9 cellular contexts compared by ENCODE assay signal in genomic region chr16:89383095-89384003, GRCh38.
DNase-seq lines count a peak whose midpoint lies in the region; ATAC-seq, FAIRE-seq and TF ChIP-seq lines count a peak whose summit lies in the region.
"Had no signal": no experiment of that assay in that cellular context is flagged by ENCODE, and none has a peak within 500 bp of the region (broad histone marks: within the 10 kb centered on the region; RNA-seq: fewer than 3 reads in every experiment).

No MANE protein-coding gene starts in this region.

- POLR2A ChIA-PET in H1 (lab: Charles Lee; ENCODE audit: partially characterized antibody), result interaction anchor here (0.6 to 2.3 kb wide), 12 partner anchors 8 to 125 kb away, joined by 3 to 8 read pairs (median 3); partner anchors contain the start of gene SPG7

- no peak for FAIRE-seq in H1 (lab: Jason Lieb, UNC)

- no peak for TF ChIP-seq EP300 in H1 (IDR thresholded peaks at IDR 0.05; ENCODE audit: borderline replicate concordance in 1 of 2, low read depth in 2 of 2, low read length in 2 of 2)

- DNase-seq in ELR (ENCODE audit: low read depth), result peak; percentile 81
- DNase-seq in Peyer's patch, result peak in 2 of 3 donors; percentile 76 to 81
- DNase-seq in H1 (ENCODE audit: low read depth in 1 of 2, low spot score in 2 of 2), result no peak
- no peak for DNase-seq in cortex of kidney (lab: John Stamatoyannopoulos, UW)
- no peak for DNase-seq in anterior cingulate cortex (lab: John Stamatoyannopoulos, UW)
- DNase-seq in effector CD4-positive, alpha-beta T cell, result no peak

- TF ChIP-seq CTCF in Peyer's patch (IDR thresholded peaks at IDR 0.05), result no peak
- TF ChIP-seq CTCF in H1 (IDR thresholded peaks at IDR 0.05; ENCODE audit: control extremely low read depth in 1 of 3, insufficient read depth in 1 of 3, low read depth in 1 of 3, low read length in 3 of 3), result peak in 1 of 3 experiments; percentile 23; a peak in 1 of 4 replicates
- TF ChIP-seq CTCF in nephron (IDR thresholded peaks at IDR 0.05; ENCODE audit: unreplicated experiment in 3 of 3), result no peak

- H3K36me3 ChIP-seq in Peyer's patch (no peaks in the 10 kb centered on the region), H1 (ENCODE audit: control insufficient read depth in 2 of 4, insufficient read depth in 4 of 4, low read length in 3 of 4) (no peaks in the 10 kb centered on the region)
- H3K36me3 ChIP-seq: breast epithelium had no signal

- no peak overlapping the region for H3K4me3 Mint-ChIP-seq in nephron

- H3K27ac ChIP-seq in Peyer's patch, result peak overlapping the region in 3 of 4 donors; percentile 52 to 63 (median 61)
- peak overlapping the region; percentile 32; the same call in 1 of the 2 replicates for H3K27ac ChIP-seq in H1 (ENCODE audit: low read depth, low read length)
- H3K27ac ChIP-seq: breast epithelium had no signal

- TF ChIP-seq POLR2A in Peyer's patch (IDR thresholded peaks at IDR 0.05) (no peak), H1 (IDR thresholded peaks at IDR 0.05; ENCODE audit: control extremely low read depth in 1 of 2, low read depth in 2 of 2, low read length in 2 of 2) (no peak)

- no peak overlapping the region for H2BK15ac ChIP-seq in H1 (ENCODE audit: low read length)

- peak in 1 of 2 experiments; percentile 28; a peak in 1 of 4 replicates for TF ChIP-seq RAD21 in H1 (IDR thresholded peaks at IDR 0.05 in 1 of 2, conservative IDR thresholded peaks at IDR 0.05 in 1 of 2; ENCODE audit: low read depth in 2 of 2, low read length in 2 of 2)

- H4K5ac ChIP-seq in H1 (ENCODE audit: insufficient read length, low read depth, low read length), result no peak overlapping the region

- no peak overlapping the region for H3K23ac ChIP-seq in H1 (ENCODE audit: insufficient read length)

- peaks cover 25 to 98% of the 10 kb centered on the region in 2 experiments for H3K79me2 ChIP-seq in H1 (ENCODE audit: control insufficient read depth in 1 of 2, insufficient read depth in 2 of 2, low read length in 2 of 2)

- no peak for ATAC-seq in GM21825 (IDR thresholded peaks at IDR 0.05; ENCODE audit: unreplicated experiment)

- H4K91ac ChIP-seq in H1 (replicated peaks; ENCODE audit: insufficient read length, low read length), result no peak overlapping the region

- peak overlapping the region; percentile 11 to 70 (median 40) for H3K27ac Mint-ChIP-seq in nephron

- H2AK5ac ChIP-seq in H1 (ENCODE audit: low read depth, low read length), result no peak overlapping the region

- H3K4me1 ChIP-seq in Peyer's patch, result peaks cover 6 to 44% (median 26%) of the 10 kb centered on the region in 4 donors
- H3K4me1 ChIP-seq in H1 (replicated peaks in 1 of 4; ENCODE audit: control insufficient read depth in 3 of 4, insufficient read depth in 4 of 4, low read length in 3 of 4), result peaks cover 2 to 28% (median 13%) of the 10 kb centered on the region in 4 experiments

- 85% methylated on average over 29 of the region's 29 CpGs; no CpG with 5 or more reads in 1 of the 2 experiments for WGBS in H1 (ENCODE audit: extremely low coverage in 1 of 2, insufficient coverage in 1 of 2, insufficient read length in 1 of 2, insufficient replicate concordance in 2 of 2, low coverage in 1 of 2, low lambda C conversion rate in 2 of 2, missing lambda C conversion rate in 1 of 2), 2 experiments

- H2BK5ac ChIP-seq in H1 (ENCODE audit: low read depth, low read length), result no peak overlapping the region; the same call in 1 of the 2 replicates

- peaks cover 6% of the 10 kb centered on the region for H3K36me3 Mint-ChIP-seq in nephron (ENCODE audit: low read depth)

- H3K9me3 ChIP-seq in Peyer's patch (no peaks in the 10 kb centered on the region), H1 (ENCODE audit: insufficient read depth in 2 of 2, low read depth in 1 of 2, low read length in 1 of 2) (no peaks in the 10 kb centered on the region)
- H3K9me3 ChIP-seq: breast epithelium had no signal

- no peak overlapping the region for H4K8ac ChIP-seq in H1 (ENCODE audit: extremely low read depth, insufficient read depth, low read length)

- H2BK12ac ChIP-seq in H1 (ENCODE audit: low read depth, low read length), result peak overlapping the region; percentile 39; the same call in 1 of the 2 replicates

- no peak overlapping the region for H3K4me3 ChIP-seq in Peyer's patch
- no peak overlapping the region for H3K4me3 ChIP-seq in H1 (ENCODE audit: extremely low read depth in 1 of 4, insufficient read depth in 2 of 4, low read depth in 3 of 4, low read length in 4 of 4)
- H3K4me3 ChIP-seq: breast epithelium had no signal

- no peaks in the 10 kb centered on the region for H3K9me3 Mint-ChIP-seq in nephron

- H3K79me1 ChIP-seq in H1 (ENCODE audit: low read depth, low read length), result peaks cover 31% of the 10 kb centered on the region

- H3K18ac ChIP-seq in H1 (ENCODE audit: extremely low read depth, low read length), result 0 out of 2 replicates have a peak overlapping the region, but pooled peaks have one; percentile 6

- H2BK120ac ChIP-seq in H1 (replicated peaks; ENCODE audit: low read depth, low read length), result no peak overlapping the region

- CTCF ChIA-PET in H1 (lab: Charles Lee; ENCODE audit: partially characterized antibody), result interaction anchor here (0.6 to 2.9 kb wide), 10 partner anchors 10 to 260 kb away, joined by 3 to 10 read pairs (median 3); no protein-coding TSS in a partner anchor

- no peak overlapping the region for H2BK20ac ChIP-seq in H1 (ENCODE audit: low read length)

- H3K4me1 Mint-ChIP-seq in nephron, result peaks cover 48% of the 10 kb centered on the region

- H3K56ac ChIP-seq in H1 (replicated peaks; ENCODE audit: insufficient read length, low read depth, low read length), result no peak overlapping the region

- no peak overlapping the region for H3K4ac ChIP-seq in H1 (replicated peaks; ENCODE audit: insufficient read length, low read depth, low read length)

- no peak overlapping the region for H3K9ac ChIP-seq in H1 (replicated peaks in 1 of 4; ENCODE audit: extremely low read depth in 1 of 4, low read depth in 3 of 4, low read length in 3 of 4)

- no peak overlapping the region for H2AFZ ChIP-seq in H1 (ENCODE audit: low read length)

- H3K27me3 ChIP-seq in Peyer's patch (no peaks in the 10 kb centered on the region), H1 (replicated peaks in 1 of 4; ENCODE audit: control insufficient read depth in 3 of 4, extremely low read depth in 1 of 4, insufficient read depth in 3 of 4, low read length in 3 of 4) (no peaks in the 10 kb centered on the region)
- H3K27me3 ChIP-seq: breast epithelium had no signal

- H3K27me3 Mint-ChIP-seq in nephron (ENCODE audit: low read depth), result no peaks in the 10 kb centered on the region

- peaks cover 46 to 56% of the 10 kb centered on the region in 2 experiments for H4K20me1 ChIP-seq in H1 (replicated peaks in 1 of 2; ENCODE audit: control insufficient read depth in 1 of 2, insufficient read depth in 2 of 2, low read length in 2 of 2)

- H3K4me2 ChIP-seq in H1 (ENCODE audit: insufficient read depth in 1 of 2, low read depth in 2 of 2, low read length in 2 of 2), result peak overlapping the region; percentile 7 to 26; a peak in 1 of 4 replicates

- no peaks in the 10 kb centered on the region for H3K23me2 ChIP-seq in H1 (ENCODE audit: low read depth, low read length)

- no peak overlapping the region for H3K14ac ChIP-seq in H1 (ENCODE audit: insufficient read length)

TF ChIP-seq in H1, 55 proteins besides CTCF, POLR2A, EP300 and RAD21:
- TF ChIP-seq NRF1 (IDR thresholded peaks at IDR 0.05; ENCODE audit: low read depth, low read length) (no peak), SRF (IDR thresholded peaks at IDR 0.05; ENCODE audit: low read depth, low read length) (no peak), EGR1 (IDR thresholded peaks at IDR 0.05; ENCODE audit: borderline replicate concordance, low read depth, low read length) (no peak), JUND (IDR thresholded peaks at IDR 0.05; ENCODE audit: low read length) (no peak), FOSL1 (IDR thresholded peaks at IDR 0.05; ENCODE audit: insufficient read depth, low read depth, low read length) (no peak), POU5F1 (IDR thresholded peaks at IDR 0.05; ENCODE audit: low read depth, low read length) (no peak), CBX8 (IDR thresholded peaks at IDR 0.05; ENCODE audit: borderline replicate concordance, low read depth, low read length) (no peak), BCL11A (IDR thresholded peaks at IDR 0.05; ENCODE audit: low read depth in 2 of 2, low read length in 2 of 2) (no peak), SP1 (IDR thresholded peaks at IDR 0.05; ENCODE audit: low read depth, low read length) (no peak)

Comparison
In these comparisons a context has a peak if more than half of its experiments do, and no peak if none do; other contexts are left out.
1. DNase-seq: peak in ELR (single experiment) and Peyer's patch (2 of 3); none in H1 (0 of 2), cortex of kidney (single experiment), anterior cingulate cortex (0 of 58) and effector CD4-positive, alpha-beta T cell (single experiment).